In the genomic region with DNA sequence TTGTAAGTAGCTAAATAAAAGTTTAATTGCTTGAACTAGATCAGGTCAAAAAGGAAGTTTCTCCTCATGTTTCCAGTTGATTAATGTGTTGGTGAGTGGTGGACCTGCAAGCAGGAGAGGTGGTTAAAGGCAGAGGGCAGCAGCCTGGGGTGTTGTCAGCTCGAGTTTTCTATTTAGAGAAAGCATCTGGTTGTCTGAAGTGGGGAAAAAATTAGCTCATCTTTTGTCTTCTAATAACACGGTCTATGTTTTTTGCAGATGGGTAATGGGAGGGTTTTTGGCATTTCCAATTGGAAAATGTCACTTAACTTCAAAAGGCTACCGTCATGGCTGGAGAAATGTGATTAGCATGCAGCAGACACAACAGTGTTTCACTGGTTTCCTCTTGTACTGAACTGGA, we compare ENCODE assay signal across 27 cellular contexts.
DNase-seq lines count a peak whose midpoint lies in the region; ATAC-seq lines count a peak whose summit lies in the region.
"Had no signal": no experiment of that assay in that cellular context is flagged by ENCODE, and none has a peak within 500 bp of the region (broad histone marks: within the 10 kb centered on the region; RNA-seq: fewer than 3 reads in every experiment).

No MANE protein-coding gene starts in this region.

- DNase-seq in Right ventricle myocardium superior (no peak), cardiac septum (ENCODE audit: low spot score) (no peak), NCI-H2227 treated with DMSO at 0.1 percent for 48 hours (lab: John Stamatoyannopoulos, UW) (peak; percentile 80), left ventricle myocardium superior (no peak), HUDEP-2 (lab: John Stamatoyannopoulos, UW; ENCODE audit: unreplicated experiment in 76 of 76) (no peak)
- DNase-seq in stimulated activated naive B cell treated with anti-CD40 and anti-IgM and Interleukin-4, amounts not matched to agents 10 μg/mL and 1 μg/mL and 100 μg/mL, for 72 hours = no peak
- DNase-seq: AML-193; CD8-positive, alpha-beta memory T cell; DMS 273 treated with DMSO at 0.1 percent for 48 hours; DMS79; EL; GDM1; HCEC 1CT; IMR-90; MM.1S; NCI-H1048; NCI-H1694; NCI-H2029 treated with DMSO at 0.1 percent for 48 hours; NCI-H2171; NCI-H446; NCI-H524 treated with DMSO at 0.1 percent for 48 hours; NCI-H774; PC-9; SHP77 had no signal

- ATAC-seq in Right ventricle myocardium superior (ENCODE audit: poor library complexity) = peak; percentile 56
- peak; percentile 86 for ATAC-seq in left ventricle myocardium superior
- ATAC-seq in stimulated activated naive B cell treated with anti-CD40 and anti-IgM and Interleukin-4, amounts not matched to agents 10 μg/mL and 1 μg/mL and 100 μg/mL, for 72 hours (replicated peaks) = no peak
- no peak for ATAC-seq in GM19397 (IDR thresholded peaks at IDR 0.05; ENCODE audit: unreplicated experiment)
- ATAC-seq: A549, GM12878 had no signal

- H3K27ac Mint-ChIP-seq in stimulated activated naive B cell treated with anti-CD40 and anti-IgM and Interleukin-4, amounts not matched to agents 10 μg/mL and 1 μg/mL and 100 μg/mL, for 72 hours = peak overlapping the region; percentile 73
- H3K27ac Mint-ChIP-seq: CD8-positive, alpha-beta memory T cell had no signal

- intact Hi-C loops in Right ventricle myocardium superior (cut with DNase I) (no loop called here), cardiac septum (cut with DNase I) (no loop called here), left ventricle myocardium superior (cut with micrococcal nuclease) (no loop called here)

- H3K9me3 Mint-ChIP-seq in stimulated activated naive B cell treated with anti-CD40 and anti-IgM and Interleukin-4, amounts not matched to agents 10 μg/mL and 1 μg/mL and 100 μg/mL, for 72 hours = peaks cover 3 to 7% of the 10 kb centered on the region in 2 donors
- H3K9me3 Mint-ChIP-seq: CD8-positive, alpha-beta memory T cell had no signal

- peaks cover 31 to 32% of the 10 kb centered on the region in 2 donors for H3K36me3 Mint-ChIP-seq in stimulated activated naive B cell treated with anti-CD40 and anti-IgM and Interleukin-4, amounts not matched to agents 10 μg/mL and 1 μg/mL and 100 μg/mL, for 72 hours

- H3K27me3 Mint-ChIP-seq in stimulated activated naive B cell treated with anti-CD40 and anti-IgM and Interleukin-4, amounts not matched to agents 10 μg/mL and 1 μg/mL and 100 μg/mL, for 72 hours = no peaks in the 10 kb centered on the region
- H3K27me3 Mint-ChIP-seq: CD8-positive, alpha-beta memory T cell had no signal

- no peak overlapping the region for H3K4me3 Mint-ChIP-seq in stimulated activated naive B cell treated with anti-CD40 and anti-IgM and Interleukin-4, amounts not matched to agents 10 μg/mL and 1 μg/mL and 100 μg/mL, for 72 hours
- H3K4me3 Mint-ChIP-seq: CD8-positive, alpha-beta memory T cell had no signal

- peaks cover 36 to 76% of the 10 kb centered on the region in 2 donors for H3K4me1 Mint-ChIP-seq in stimulated activated naive B cell treated with anti-CD40 and anti-IgM and Interleukin-4, amounts not matched to agents 10 μg/mL and 1 μg/mL and 100 μg/mL, for 72 hours

Comparison
In these comparisons a context has a peak if more than half of its experiments do, and no peak if none do; other contexts are left out.
1. ATAC-seq: peak in Right ventricle myocardium superior (single experiment) and left ventricle myocardium superior (single experiment); none in stimulated activated naive B cell treated with anti-CD40 and anti-IgM and Interleukin-4, amounts not matched to agents 10 μg/mL and 1 μg/mL and 100 μg/mL, for 72 hours (0 of 2) and GM19397 (single experiment).